Comparison of ENCODE assay signal across 8 cellular contexts in genomic region chr20:41135187-41135887, GRCh38. TPM values are rescaled to one million over a fixed set of nuclear protein-coding genes. Genes with fewer than 3 reads are reported as not detected.
A peak's percentile ranks its signal among the peaks of the same experiment; 100 is the strongest.
DNase-seq lines count a peak whose midpoint lies in the region; ATAC-seq and TF ChIP-seq lines count a peak whose summit lies in the region.

No MANE protein-coding gene starts in this region.

- peak; percentile 54 for TF ChIP-seq CTCF in AG10803 (conservative IDR thresholded peaks at IDR 0.05; ENCODE audit: low read length)
- peak; percentile 94 for TF ChIP-seq CTCF in OCI-LY1 (IDR thresholded peaks at IDR 0.05; ENCODE audit: low read length)
- TF ChIP-seq CTCF in foreskin fibroblast (IDR thresholded peaks at IDR 0.05; ENCODE audit: low read depth, low read length), result peak; percentile 61
- peak; percentile 91 for TF ChIP-seq CTCF in retinal pigment epithelial cell (conservative IDR thresholded peaks at IDR 0.05; ENCODE audit: low read depth, low read length)

- H2AFZ ChIP-seq in GM23248 (no peak overlapping the region), OCI-LY1 (ENCODE audit: low read length) (no peak overlapping the region)

- DNase-seq in AG10803 (ENCODE audit: low read depth) (no peak), GM23248 (peak; percentile 41), foreskin fibroblast (peak in 1 of 2 donors; percentile 52), retinal pigment epithelial cell (ENCODE audit: low read depth) (no peak)
- peak; percentile 53 for DNase-seq in activated T-helper 1 cell treated with anti-CD3 and anti-CD28 coated beads, Interleukin-12 subunit alpha, Interleukin-12 subunit beta, Interleukin-2, Interleukin-4 antibody, amounts not matched to agents 30 ng/mL and 10 ng/mL and 1 ng/mL, durations not matched to agents 14 hours and 24 hours and 36 hours (ENCODE audit: low spot score)

- H3K4me2 ChIP-seq in GM23248 (ENCODE audit: unreplicated experiment) (no peak overlapping the region), OCI-LY1 (ENCODE audit: low read length) (no peak overlapping the region)

- H3K4me1 Mint-ChIP-seq in activated T-helper 1 cell treated with anti-CD3 and anti-CD28 coated beads, Interleukin-12 subunit alpha, Interleukin-12 subunit beta, Interleukin-2, Interleukin-4 antibody, amounts not matched to agents 30 ng/mL and 10 ng/mL and 1 ng/mL, durations not matched to agents 14 hours and 24 hours and 36 hours (ENCODE audit: low read depth), result peaks cover 65% of the 10 kb centered on the region

- H3K36me3 ChIP-seq in GM23248 (ENCODE audit: low read depth), result no peaks in the 10 kb centered on the region
- no peaks in the 10 kb centered on the region for H3K36me3 ChIP-seq in OCI-LY1 (ENCODE audit: insufficient read depth, low read length)

- ATAC-seq in GM18520 (IDR thresholded peaks at IDR 0.05; ENCODE audit: unreplicated experiment) (no peak), HG03354 (IDR thresholded peaks at IDR 0.05; ENCODE audit: poor library complexity, severe bottlenecking, unreplicated experiment) (no peak)

- intact Hi-C loops in activated T-helper 1 cell treated with anti-CD3 and anti-CD28 coated beads, Interleukin-12 subunit alpha, Interleukin-12 subunit beta, Interleukin-2, Interleukin-4 antibody, amounts not matched to agents 30 ng/mL and 10 ng/mL and 1 ng/mL, durations not matched to agents 14 hours and 24 hours and 36 hours (cut with micrococcal nuclease), result loop anchor here (1.0 to 5.0 kb wide), 4 partner anchors 37 to 297 kb away; partner anchors contain the start of gene LPIN3

- H3K79me2 ChIP-seq in GM23248 (ENCODE audit: insufficient read depth) (peaks cover 28% of the 10 kb centered on the region), OCI-LY1 (ENCODE audit: insufficient read depth, low read length) (no peaks in the 10 kb centered on the region)

- H3K36me3 Mint-ChIP-seq in activated T-helper 1 cell treated with anti-CD3 and anti-CD28 coated beads, Interleukin-12 subunit alpha, Interleukin-12 subunit beta, Interleukin-2, Interleukin-4 antibody, amounts not matched to agents 30 ng/mL and 10 ng/mL and 1 ng/mL, durations not matched to agents 14 hours and 24 hours and 36 hours (ENCODE audit: low read depth), result peaks cover 16% of the 10 kb centered on the region

- no peaks in the 10 kb centered on the region for H3K9me2 ChIP-seq in GM23248 (ENCODE audit: insufficient read depth)
- H3K9me2 ChIP-seq in OCI-LY1 (ENCODE audit: low read depth, low read length), result no peaks in the 10 kb centered on the region

- H3F3A ChIP-seq in GM23248 (ENCODE audit: insufficient read depth), result no peaks in the 10 kb centered on the region
- peaks cover 5% of the 10 kb centered on the region for H3F3A ChIP-seq in OCI-LY1 (ENCODE audit: insufficient read depth, low read length)

- H4K20me1 ChIP-seq in GM23248 (ENCODE audit: insufficient read depth) (no peaks in the 10 kb centered on the region), OCI-LY1 (ENCODE audit: insufficient read depth, low read length) (no peaks in the 10 kb centered on the region)

- in situ Hi-C loops in GM23248 (cut with MboI), result no loop called here

- whole genome bisulfite sequencing in GM23248 (ENCODE audit: low coverage in 1 of 2, low lambda C conversion rate in 2 of 2, missing lambda C conversion rate in 2 of 2), 2 experiments, result 69 to 70% methylated on average over 13 of the region's 13 CpGs

- peak overlapping the region; percentile 91 for H3K27ac Mint-ChIP-seq in activated T-helper 1 cell treated with anti-CD3 and anti-CD28 coated beads, Interleukin-12 subunit alpha, Interleukin-12 subunit beta, Interleukin-2, Interleukin-4 antibody, amounts not matched to agents 30 ng/mL and 10 ng/mL and 1 ng/mL, durations not matched to agents 14 hours and 24 hours and 36 hours

- no peaks in the 10 kb centered on the region for H3K27me3 Mint-ChIP-seq in activated T-helper 1 cell treated with anti-CD3 and anti-CD28 coated beads, Interleukin-12 subunit alpha, Interleukin-12 subunit beta, Interleukin-2, Interleukin-4 antibody, amounts not matched to agents 30 ng/mL and 10 ng/mL and 1 ng/mL, durations not matched to agents 14 hours and 24 hours and 36 hours (ENCODE audit: insufficient read depth)

- no peaks in the 10 kb centered on the region for H3K9me3 Mint-ChIP-seq in activated T-helper 1 cell treated with anti-CD3 and anti-CD28 coated beads, Interleukin-12 subunit alpha, Interleukin-12 subunit beta, Interleukin-2, Interleukin-4 antibody, amounts not matched to agents 30 ng/mL and 10 ng/mL and 1 ng/mL, durations not matched to agents 14 hours and 24 hours and 36 hours

- no peaks in the 10 kb centered on the region for H3K27me3 ChIP-seq in GM23248 (replicated peaks; ENCODE audit: insufficient read depth)
- H3K27me3 ChIP-seq in OCI-LY1 (ENCODE audit: insufficient read depth, low read length), result no peaks in the 10 kb centered on the region

- H3K9ac ChIP-seq in GM23248 (no peak overlapping the region), OCI-LY1 (ENCODE audit: low read length) (no peak overlapping the region)

- no peak overlapping the region for H3K27ac ChIP-seq in GM23248
- peak overlapping the region; percentile 3 for H3K27ac ChIP-seq in OCI-LY1 (ENCODE audit: low read depth, low read length, poor library complexity, severe bottlenecking)

- H3K9me3 ChIP-seq in GM23248 (ENCODE audit: low read depth) (no peaks in the 10 kb centered on the region), OCI-LY1 (ENCODE audit: low read length) (no peaks in the 10 kb centered on the region)

- H3K4me3 ChIP-seq in AG10803 (ENCODE audit: low read length) (no peak overlapping the region), GM23248 (no peak overlapping the region), OCI-LY1 (ENCODE audit: low read depth, low read length, poor library complexity, severe bottlenecking) (no peak overlapping the region), foreskin fibroblast (ENCODE audit: low read depth in 1 of 2, low read length in 2 of 2) (no peak overlapping the region), retinal pigment epithelial cell (ENCODE audit: low read length) (no peak overlapping the region)

- H3K4me1 ChIP-seq in GM23248 (ENCODE audit: insufficient read depth) (peaks cover 12% of the 10 kb centered on the region; the same call in 1 of the 2 replicates), OCI-LY1 (ENCODE audit: insufficient read depth, low read length, severe bottlenecking) (peaks cover 52% of the 10 kb centered on the region)

- H3K4me3 Mint-ChIP-seq in activated T-helper 1 cell treated with anti-CD3 and anti-CD28 coated beads, Interleukin-12 subunit alpha, Interleukin-12 subunit beta, Interleukin-2, Interleukin-4 antibody, amounts not matched to agents 30 ng/mL and 10 ng/mL and 1 ng/mL, durations not matched to agents 14 hours and 24 hours and 36 hours, result peak overlapping the region; percentile 83

RNA-seq across cellular contexts. Expression of gene PLCG1, which starts 2.0 kb away (rescaled TPM):
- total RNA-seq in GM23248 (2014; rRNA removed; shearing (Covaris generic)), result 29.8 and 32.6 TPM in 2 replicates
- 4.8 and 8.3 TPM in 2 replicates for polyA plus RNA-seq in GM23248 (2016; fragmentation: Nextera tagmentation; extraction: Ambion mirVana)
- total RNA-seq in activated T-helper 1 cell treated with anti-CD3 and anti-CD28 coated beads, Interleukin-12 subunit alpha, Interleukin-12 subunit beta, Interleukin-2, Interleukin-4 antibody, amounts not matched to agents 30 ng/mL and 10 ng/mL and 1 ng/mL, durations not matched to agents 14 hours and 24 hours and 36 hours, result 203 and 205 TPM in 2 replicates

Comparison
In these comparisons a context has a peak if more than half of its experiments do, and no peak if none do; other contexts are left out.
1. DNase-seq: peak in GM23248 (single experiment) and activated T-helper 1 cell treated with anti-CD3 and anti-CD28 coated beads, Interleukin-12 subunit alpha, Interleukin-12 subunit beta, Interleukin-2, Interleukin-4 antibody, amounts not matched to agents 30 ng/mL and 10 ng/mL and 1 ng/mL, durations not matched to agents 14 hours and 24 hours and 36 hours (single experiment); none in AG10803 (single experiment) and retinal pigment epithelial cell (single experiment).
2. Peak in every context shown above with its lines, with median percentiles within 50 percentile points of each other: CTCF ChIP-seq.